1 cellular context compared by ENCODE assay signal in the genomic region with DNA sequence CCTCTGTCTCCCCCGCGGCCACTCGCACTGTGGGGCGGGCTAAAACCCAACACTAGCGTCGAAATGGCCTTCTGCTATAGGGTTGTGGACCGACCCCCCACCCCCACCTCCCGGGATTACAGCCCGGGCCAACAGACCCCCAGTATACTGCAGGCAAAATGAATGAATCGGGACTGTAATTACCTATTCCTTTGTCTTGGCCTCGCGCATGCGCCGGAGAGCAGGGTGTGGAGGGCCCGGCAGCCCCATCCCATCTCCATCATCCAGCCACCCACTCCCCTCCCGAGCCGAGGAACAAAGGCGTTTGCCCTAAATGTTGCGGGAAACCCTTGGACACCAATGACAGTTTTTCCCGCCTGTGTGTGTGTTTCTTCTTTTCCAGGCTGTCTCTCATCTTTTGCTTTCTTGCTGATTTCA.
TF ChIP-seq lines count a peak whose summit lies in the region.

No MANE protein-coding gene starts in this region.

TF ChIP-seq in GM12878, 131 proteins besides CTCF, POLR2A, EP300 and RAD21 (continued from another document):
- TF ChIP-seq, protein P1, sequence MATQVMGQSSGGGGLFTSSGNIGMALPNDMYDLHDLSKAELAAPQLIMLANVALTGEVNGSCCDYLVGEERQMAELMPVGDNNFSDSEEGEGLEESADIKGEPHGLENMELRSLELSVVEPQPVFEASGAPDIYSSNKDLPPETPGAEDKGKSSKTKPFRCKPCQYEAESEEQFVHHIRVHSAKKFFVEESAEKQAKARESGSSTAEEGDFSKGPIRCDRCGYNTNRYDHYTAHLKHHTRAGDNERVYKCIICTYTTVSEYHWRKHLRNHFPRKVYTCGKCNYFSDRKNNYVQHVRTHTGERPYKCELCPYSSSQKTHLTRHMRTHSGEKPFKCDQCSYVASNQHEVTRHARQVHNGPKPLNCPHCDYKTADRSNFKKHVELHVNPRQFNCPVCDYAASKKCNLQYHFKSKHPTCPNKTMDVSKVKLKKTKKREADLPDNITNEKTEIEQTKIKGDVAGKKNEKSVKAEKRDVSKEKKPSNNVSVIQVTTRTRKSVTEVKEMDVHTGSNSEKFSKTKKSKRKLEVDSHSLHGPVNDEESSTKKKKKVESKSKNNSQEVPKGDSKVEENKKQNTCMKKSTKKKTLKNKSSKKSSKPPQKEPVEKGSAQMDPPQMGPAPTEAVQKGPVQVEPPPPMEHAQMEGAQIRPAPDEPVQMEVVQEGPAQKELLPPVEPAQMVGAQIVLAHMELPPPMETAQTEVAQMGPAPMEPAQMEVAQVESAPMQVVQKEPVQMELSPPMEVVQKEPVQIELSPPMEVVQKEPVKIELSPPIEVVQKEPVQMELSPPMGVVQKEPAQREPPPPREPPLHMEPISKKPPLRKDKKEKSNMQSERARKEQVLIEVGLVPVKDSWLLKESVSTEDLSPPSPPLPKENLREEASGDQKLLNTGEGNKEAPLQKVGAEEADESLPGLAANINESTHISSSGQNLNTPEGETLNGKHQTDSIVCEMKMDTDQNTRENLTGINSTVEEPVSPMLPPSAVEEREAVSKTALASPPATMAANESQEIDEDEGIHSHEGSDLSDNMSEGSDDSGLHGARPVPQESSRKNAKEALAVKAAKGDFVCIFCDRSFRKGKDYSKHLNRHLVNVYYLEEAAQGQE (IDR thresholded peaks at IDR 0.05; ENCODE audit: low read depth, low read length): no peak
- TF ChIP-seq ASH2L (IDR thresholded peaks at IDR 0.05; ENCODE audit: borderline replicate concordance, low read depth) (no peak), NFXL1 (IDR thresholded peaks at IDR 0.05; ENCODE audit: borderline replicate concordance) (no peak), IKZF2 (IDR thresholded peaks at IDR 0.05) (no peak)
